19 cellular contexts compared by ENCODE assay signal in genomic region chr12:76876696-76877229, GRCh38. TPM values are rescaled to one million over a fixed set of nuclear protein-coding genes. Genes with fewer than 3 reads are reported as not detected.
DNase-seq lines count a peak whose midpoint lies in the region; ATAC-seq and TF ChIP-seq lines count a peak whose summit lies in the region.
"Had no signal": no experiment of that assay in that cellular context is flagged by ENCODE, and none has a peak within 500 bp of the region (broad histone marks: within the 10 kb centered on the region; RNA-seq: fewer than 3 reads in every experiment).

No MANE protein-coding gene starts in this region.

- in situ Hi-C loops in GM23248 (cut with MboI) = no loop called here

- H3K9me3 Mint-ChIP-seq in WTC11 = no peaks in the 10 kb centered on the region
- H3K9me3 Mint-ChIP-seq in progenitor cell of endocrine pancreas (ENCODE audit: low read depth) = no peaks in the 10 kb centered on the region
- H3K9me3 Mint-ChIP-seq: dendritic cell treated with granulocyte-macrophage colony-stimulating factor and Interleukin-4, amounts not matched to agents 40 ng/mL and 50 ng/mL, for 4 days; stimulated activated naive CD8-positive, alpha-beta T cell treated with anti-CD3 and anti-CD28 coated beads, Interleukin-15, amount 100 ng/mL, for 72 hours had no signal

- H3K36me3 ChIP-seq in GM23248 (ENCODE audit: low read depth) = no peaks in the 10 kb centered on the region
- H3K36me3 ChIP-seq: MG63 had no signal

- no peaks in the 10 kb centered on the region for H4K20me1 ChIP-seq in GM23248 (ENCODE audit: insufficient read depth)

- H3F3A ChIP-seq in GM23248 (ENCODE audit: insufficient read depth) = peaks cover 11% of the 10 kb centered on the region; the same call in 1 of the 2 replicates

- no peak overlapping the region for H3K9ac ChIP-seq in GM23248

- peaks cover 11% of the 10 kb centered on the region for H3K4me1 ChIP-seq in GM23248 (ENCODE audit: insufficient read depth)
- H3K4me1 ChIP-seq: psoas muscle had no signal

- no peak overlapping the region for H3K27ac Mint-ChIP-seq in WTC11
- H3K27ac Mint-ChIP-seq in progenitor cell of endocrine pancreas = no peak overlapping the region
- H3K27ac Mint-ChIP-seq: dendritic cell treated with granulocyte-macrophage colony-stimulating factor and Interleukin-4, amounts not matched to agents 40 ng/mL and 50 ng/mL, for 4 days; stimulated activated naive CD8-positive, alpha-beta T cell treated with anti-CD3 and anti-CD28 coated beads, Interleukin-15, amount 100 ng/mL, for 72 hours had no signal

- H3K27ac ChIP-seq in GM23248 = no peak overlapping the region
- H3K27ac ChIP-seq: PC-9, psoas muscle, WERI-Rb-1 had no signal

- POLR2A ChIA-PET in WTC11 (lab: Charles Lee) = no interaction called here

- CTCF ChIA-PET in WTC11 (lab: Charles Lee) = no interaction called here

- no peaks in the 10 kb centered on the region for H3K36me3 Mint-ChIP-seq in WTC11
- H3K36me3 Mint-ChIP-seq in progenitor cell of endocrine pancreas (ENCODE audit: insufficient read depth) = peaks cover 6% of the 10 kb centered on the region

- ATAC-seq in WTC11 = no peak
- no peak for ATAC-seq in stimulated activated naive CD8-positive, alpha-beta T cell treated with anti-CD3 and anti-CD28 coated beads, Interleukin-15, Interleukin-2, amounts not matched to agents 100 U/mL and 50 U/mL, for 24 hours
- ATAC-seq in Right ventricle myocardium superior (ENCODE audit: poor library complexity) = no peak
- ATAC-seq: psoas muscle; stimulated activated naive CD8-positive, alpha-beta T cell treated with anti-CD3 and anti-CD28 coated beads, Interleukin-15, amount 100 ng/mL, for 72 hours had no signal

- H3K4me3 Mint-ChIP-seq in WTC11 (peak overlapping the region; percentile 95), progenitor cell of endocrine pancreas (ENCODE audit: low read depth) (peak overlapping the region; percentile 99)
- H3K4me3 Mint-ChIP-seq: dendritic cell treated with granulocyte-macrophage colony-stimulating factor and Interleukin-4, amounts not matched to agents 40 ng/mL and 50 ng/mL, for 4 days had no signal

- H2AFZ ChIP-seq in GM23248 = no peak overlapping the region
- H2AFZ ChIP-seq: PC-9 had no signal

- no peak overlapping the region for H3K4me3 ChIP-seq in GM23248
- H3K4me3 ChIP-seq in foreskin fibroblast (ENCODE audit: low read depth in 1 of 2, low read length in 2 of 2) = peak overlapping the region; percentile 83 to 88
- H3K4me3 ChIP-seq: MG63, PC-9 had no signal

- no peaks in the 10 kb centered on the region for H3K9me2 ChIP-seq in GM23248 (ENCODE audit: insufficient read depth)

- intact Hi-C loops in Right ventricle myocardium superior (cut with DNase I) = no loop called here

- H3K27me3 Mint-ChIP-seq in WTC11 (ENCODE audit: low read depth) (no peaks in the 10 kb centered on the region), progenitor cell of endocrine pancreas (no peaks in the 10 kb centered on the region)

- no peaks in the 10 kb centered on the region for H3K9me3 ChIP-seq in GM23248 (ENCODE audit: low read depth)
- H3K9me3 ChIP-seq: MG63, psoas muscle had no signal

- no peaks in the 10 kb centered on the region for H3K27me3 ChIP-seq in GM23248 (replicated peaks; ENCODE audit: insufficient read depth)
- H3K27me3 ChIP-seq: MG63 had no signal

- H3K4me1 Mint-ChIP-seq in WTC11 = peaks cover 65% of the 10 kb centered on the region
- peaks cover 29% of the 10 kb centered on the region for H3K4me1 Mint-ChIP-seq in progenitor cell of endocrine pancreas (ENCODE audit: low read depth)

- no peaks in the 10 kb centered on the region; the same call in 1 of the 2 replicates for H3K79me2 ChIP-seq in GM23248 (ENCODE audit: insufficient read depth)

- DNase-seq in GM23248 = no peak
- DNase-seq in WTC11 (ENCODE audit: low spot score) = no peak
- no peak for DNase-seq in foreskin fibroblast
- DNase-seq in progenitor cell of endocrine pancreas (ENCODE audit: low spot score, unreplicated experiment) = no peak
- no peak for DNase-seq in stimulated activated naive CD8-positive, alpha-beta T cell treated with anti-CD3 and anti-CD28 coated beads, Interleukin-15, Interleukin-2, amounts not matched to agents 100 U/mL and 50 U/mL, for 24 hours
- no peak for DNase-seq in GM20000 (ENCODE audit: low spot score)
- no peak for DNase-seq in A172 (ENCODE audit: low spot score)
- DNase-seq in Right ventricle myocardium superior = no peak
- DNase-seq: activated effector memory CD4-positive, alpha-beta T cell treated with Interleukin-2 at 50 U/mL for 16 hours; amygdala; DMS79; MG63; NCI-H187 treated with DMSO at 0.1 percent for 48 hours; NCI-H526; PC-9; psoas muscle; stimulated activated naive CD8-positive, alpha-beta T cell treated with anti-CD3 and anti-CD28 coated beads, Interleukin-15, amount 100 ng/mL, for 72 hours; WERI-Rb-1 had no signal

- WGBS in GM23248 (ENCODE audit: low coverage in 1 of 2, low lambda C conversion rate in 2 of 2, missing lambda C conversion rate in 2 of 2), 2 experiments = 91 to 97% methylated on average over 2 of the region's 2 CpGs

- peak overlapping the region; percentile 19 for H3K4me2 ChIP-seq in GM23248 (ENCODE audit: unreplicated experiment)
- H3K4me2 ChIP-seq: PC-9 had no signal

- no peak for TF ChIP-seq CTCF in WTC11 (IDR thresholded peaks at IDR 0.05)
- TF ChIP-seq CTCF in foreskin fibroblast (IDR thresholded peaks at IDR 0.05; ENCODE audit: low read depth, low read length) = no peak
- no peak for TF ChIP-seq CTCF in progenitor cell of endocrine pancreas (IDR thresholded peaks at IDR 0.05; ENCODE audit: unreplicated experiment)
- TF ChIP-seq CTCF in GM20000 (IDR thresholded peaks at IDR 0.05; ENCODE audit: extremely low read depth, missing control alignments) = no peak

TF ChIP-seq in WTC11, 78 proteins besides CTCF, POLR2A, EP300 and RAD21 (continues in another document):
- TF ChIP-seq GABPB1 (CRISPR knock-in tag; IDR thresholded peaks at IDR 0.05) (no peak), MYBL2 (CRISPR knock-in tag; IDR thresholded peaks at IDR 0.05) (no peak), SOX15 (CRISPR knock-in tag; IDR thresholded peaks at IDR 0.05) (no peak), ZMAT4 (CRISPR knock-in tag; IDR thresholded peaks at IDR 0.05) (no peak), FOXP4 (CRISPR knock-in tag; IDR thresholded peaks at IDR 0.05) (no peak), SP1 (CRISPR knock-in tag; conservative IDR thresholded peaks at IDR 0.05) (no peak), TEAD4 (CRISPR knock-in tag; IDR thresholded peaks at IDR 0.05) (no peak), ZNF416 (CRISPR knock-in tag; IDR thresholded peaks at IDR 0.05) (no peak), PREB (CRISPR knock-in tag; IDR thresholded peaks at IDR 0.05; ENCODE audit: borderline replicate concordance) (no peak), HMGA2 (CRISPR knock-in tag; IDR thresholded peaks at IDR 0.05) (no peak), SMAD3 (CRISPR knock-in tag; IDR thresholded peaks at IDR 0.05; ENCODE audit: borderline replicate concordance) (no peak), ZNF263 (CRISPR knock-in tag; IDR thresholded peaks at IDR 0.05; ENCODE audit: low read depth) (no peak), CDX4 (CRISPR knock-in tag; IDR thresholded peaks at IDR 0.05; ENCODE audit: borderline replicate concordance) (no peak)

RNA-seq across cellular contexts. Expression of gene CSRP2, which starts 2.1 kb away (rescaled TPM):
- 53.0 and 62.2 TPM in 2 replicates for total RNA-seq in GM23248 (2014; rRNA removed; shearing (Covaris generic))
- polyA plus RNA-seq in GM23248 (2016; fragmentation: Nextera tagmentation; extraction: Ambion mirVana) = 80.5 and 82.8 TPM in 2 replicates
- total RNA-seq in WTC11 (2021) (157 to 179 TPM (median 176 TPM) in 3 replicates), progenitor cell of endocrine pancreas (90.0 and 96.1 TPM in 2 replicates), Right ventricle myocardium superior (40.9 TPM)
- 33.7 and 36.7 TPM in 2 replicates for total RNA-seq in A172 (2014; rRNA removed; shearing (Covaris generic))
